In genomic region chr11:22666700-22667439, GRCh38 we compare ENCODE assay signal across 9 cellular contexts. TPM values are rescaled to one million over a fixed set of nuclear protein-coding genes. Genes with fewer than 3 reads are reported as not detected.
DNase-seq lines count a peak whose midpoint lies in the region; ATAC-seq and TF ChIP-seq lines count a peak whose summit lies in the region.
"Had no signal": no experiment of that assay in that cellular context is flagged by ENCODE, and none has a peak within 500 bp of the region (broad histone marks: within the 10 kb centered on the region; RNA-seq: fewer than 3 reads in every experiment).

No MANE protein-coding gene starts in this region.

- peak overlapping the region; percentile 91 for H3K4me3 ChIP-seq in GM08714 (ENCODE audit: low read length)
- peak overlapping the region; percentile 28 to 43 for H3K4me3 ChIP-seq in cardiac fibroblast (replicated peaks in 1 of 2; ENCODE audit: low read depth in 2 of 2, low read length in 2 of 2)
- H3K4me3 ChIP-seq in left lung: peak overlapping the region; percentile 14 to 16
- H3K4me3 ChIP-seq: PC-9 had no signal

- no peaks in the 10 kb centered on the region for H3K36me3 ChIP-seq in left lung

- peak; percentile 47 for ATAC-seq in GM21529 (IDR thresholded peaks at IDR 0.05; ENCODE audit: unreplicated experiment)
- ATAC-seq in left lung: peak; percentile 79

- DNase-seq in NCI-H1105 (lab: John Stamatoyannopoulos, UW) (peak; percentile 36), cardiac fibroblast (ENCODE audit: low read depth in 2 of 2) (peak; percentile 6 to 26), left lung (peak; percentile 33 to 80), SW480 (ENCODE audit: low spot score) (no peak)
- peak; percentile 10 for DNase-seq in stimulated activated CD4-positive, alpha-beta T cell treated with anti-CD3 and anti-CD28 coated beads, Interleukin-4, amount 100 ng/mL, for 24 hours
- no peak for DNase-seq in central memory CD4-positive, alpha-beta T cell

- peaks cover 13 to 64% of the 10 kb centered on the region in 2 donors for H3K27me3 ChIP-seq in left lung

- peaks cover 0 to 9% of the 10 kb centered on the region in 2 donors for H3K4me1 ChIP-seq in left lung

- intact Hi-C loops in left lung (cut with DNase I): no loop called here

- no peak overlapping the region for H3K27ac ChIP-seq in left lung
- H3K27ac ChIP-seq: PC-9 had no signal

- no peaks in the 10 kb centered on the region for H3K9me3 ChIP-seq in left lung

- TF ChIP-seq CTCF in cardiac fibroblast (IDR thresholded peaks at IDR 0.05; ENCODE audit: low read depth, low read length): peak; percentile 3
- TF ChIP-seq CTCF in left lung (IDR thresholded peaks at IDR 0.05): no peak

RNA-seq across cellular contexts. Expression of gene GAS2, which starts 0.5 kb away (rescaled TPM):
- total RNA-seq in left lung: 1 to 10 TPM in 1 of 2 donors, under 1 TPM in 1; 0.96 to 2.1 TPM

RNA-seq across cellular contexts. Expression of gene FANCF, which starts 41.2 kb away (rescaled TPM):
- total RNA-seq in left lung: 1 to 10 TPM; 8.7 to 9.5 TPM

Comparison
In these comparisons a context has a peak if more than half of its experiments do, and no peak if none do; other contexts are left out.
1. H3K4me3 ChIP-seq: peak in every context shown above with its lines; median percentile 91 in GM08714; 36 in cardiac fibroblast; 15 in left lung.
2. DNase-seq: peak in NCI-H1105 (single experiment), cardiac fibroblast (2 of 2), left lung (2 of 2) and stimulated activated CD4-positive, alpha-beta T cell treated with anti-CD3 and anti-CD28 coated beads, Interleukin-4, amount 100 ng/mL, for 24 hours (single experiment); none in central memory CD4-positive, alpha-beta T cell (single experiment) and SW480 (single experiment).